ENCODE assay signal across 19 cellular contexts in the genomic region with DNA sequence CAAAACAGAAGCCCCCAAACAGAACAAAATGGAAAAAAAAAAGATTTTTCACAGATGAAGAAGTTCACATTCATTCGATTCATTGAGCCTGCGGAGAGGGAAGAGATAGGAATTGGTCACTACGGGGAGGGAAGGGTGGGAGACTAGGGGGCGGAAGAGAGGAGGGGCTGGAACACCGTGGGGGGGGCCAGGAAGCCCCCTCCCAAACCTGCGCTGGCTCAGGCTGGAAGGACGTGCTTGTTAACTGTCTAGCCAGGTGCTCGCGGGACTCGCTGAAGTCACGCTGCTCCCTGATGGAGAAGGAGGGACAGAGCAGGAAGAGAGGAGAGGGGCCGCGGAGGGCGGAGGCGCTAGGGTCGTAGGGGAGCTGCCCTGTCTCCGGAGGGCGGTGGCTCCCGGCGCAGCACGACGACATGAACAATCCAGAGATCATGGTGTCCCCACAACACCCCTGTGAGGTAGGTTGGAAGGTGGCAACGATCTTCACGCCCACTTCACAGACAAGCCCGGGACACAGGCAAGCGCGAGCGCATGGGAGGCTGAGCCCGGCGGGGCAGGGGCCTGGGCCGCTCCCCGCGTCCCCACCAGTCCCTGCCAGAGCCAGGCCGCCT. TPM values are rescaled to one million over a fixed set of nuclear protein-coding genes. Genes with fewer than 3 reads are reported as not detected.
DNase-seq lines count a peak whose midpoint lies in the region; ATAC-seq and TF ChIP-seq lines count a peak whose summit lies in the region.
"Had no signal": no experiment of that assay in that cellular context is flagged by ENCODE, and none has a peak within 500 bp of the region (broad histone marks: within the 10 kb centered on the region; RNA-seq: fewer than 3 reads in every experiment).

No MANE protein-coding gene starts in this region.

- H3K9me3 ChIP-seq in SK-N-SH (no peaks in the 10 kb centered on the region), uterus (no peaks in the 10 kb centered on the region), adrenal gland (replicated peaks in 1 of 3) (no peaks in the 10 kb centered on the region)
- H3K9me3 ChIP-seq: A549 had no signal

- no peaks in the 10 kb centered on the region for H3K4me1 ChIP-seq in SK-N-SH (ENCODE audit: control insufficient read depth in 1 of 2, insufficient read depth in 2 of 2, low read depth in 1 of 2, low read length in 1 of 2)
- peaks cover 4 to 5% of the 10 kb centered on the region in 2 donors for H3K4me1 ChIP-seq in uterus
- peaks cover 0 to 12% of the 10 kb centered on the region in 2 donors for H3K4me1 ChIP-seq in adrenal gland (replicated peaks in 1 of 2)
- H3K4me1 ChIP-seq: A549 had no signal

- POLR2A ChIA-PET in SK-N-SH (lab: Yijun Ruan, JAX), result no interaction called here

- H3K27ac Mint-ChIP-seq in brain, result peak overlapping the region; percentile 30 to 81 (median 51)
- H3K27ac Mint-ChIP-seq: activated CD4-positive, alpha-beta T cell treated with anti-CD3 and anti-CD28 coated beads, Interleukin-2, amount 10 ng/mL, durations not matched to agents 24 days and 14 days; memory B cell; naive B cell; stimulated activated naive CD8-positive, alpha-beta T cell treated with anti-CD3 and anti-CD28 coated beads, Interleukin-15, Interleukin-2, amounts not matched to agents 100 ng/mL and 50 ng/mL, for 24 hours had no signal

- no peak overlapping the region for H3K9ac ChIP-seq in SK-N-SH

- H3K4me1 Mint-ChIP-seq in brain, result no peaks in the 10 kb centered on the region
- H3K4me1 Mint-ChIP-seq: activated CD4-positive, alpha-beta T cell treated with anti-CD3 and anti-CD28 coated beads, Interleukin-2, amount 10 ng/mL, durations not matched to agents 24 days and 14 days; memory B cell; naive B cell had no signal

- TF ChIP-seq EP300 in SK-N-SH (IDR thresholded peaks at IDR 0.05; ENCODE audit: borderline replicate concordance in 1 of 2, low read depth in 1 of 2, low read length in 1 of 2), result no peak

- H3K36me3 ChIP-seq in SK-N-SH (replicated peaks in 1 of 2; ENCODE audit: control insufficient read depth in 1 of 2, insufficient read depth in 2 of 2, low read length in 1 of 2), result peaks cover 17 to 52% of the 10 kb centered on the region in 2 experiments
- H3K36me3 ChIP-seq in uterus, result no peaks in the 10 kb centered on the region
- H3K36me3 ChIP-seq in adrenal gland (replicated peaks in 1 of 2), result peaks cover 0 to 52% of the 10 kb centered on the region in 2 donors

- H3K4me3 ChIP-seq in SK-N-SH (ENCODE audit: low read depth in 2 of 2, low read length in 1 of 2) (no peak overlapping the region), uterus (no peak overlapping the region), adrenal gland (no peak overlapping the region)
- H3K4me3 ChIP-seq: A549, coronary artery had no signal

- H3K27ac ChIP-seq in SK-N-SH (ENCODE audit: low read depth in 2 of 2, low read length in 1 of 2) (no peak overlapping the region), uterus (peak overlapping the region; percentile 83 to 86), adrenal gland (peak overlapping the region in 1 of 5 donors; percentile 30)
- H3K27ac ChIP-seq: A549, coronary artery had no signal

- H3K27me3 ChIP-seq in SK-N-SH (ENCODE audit: insufficient read depth) (no peaks in the 10 kb centered on the region), uterus (no peaks in the 10 kb centered on the region), adrenal gland (no peaks in the 10 kb centered on the region)

- TF ChIP-seq CTCF in SK-N-SH (IDR thresholded peaks at IDR 0.05) (no peak), brain (conservative IDR thresholded peaks at IDR 0.05) (no peak), uterus (IDR thresholded peaks at IDR 0.05) (peak in 1 of 4 experiments; percentile 4), adrenal gland (IDR thresholded peaks at IDR 0.05) (no peak)

- H3K27me3 Mint-ChIP-seq in brain, result peaks cover 3% of the 10 kb centered on the region
- H3K27me3 Mint-ChIP-seq: activated CD4-positive, alpha-beta T cell treated with anti-CD3 and anti-CD28 coated beads, Interleukin-2, amount 10 ng/mL, durations not matched to agents 24 days and 14 days; memory B cell; naive B cell; stimulated activated naive CD8-positive, alpha-beta T cell treated with anti-CD3 and anti-CD28 coated beads, Interleukin-15, Interleukin-2, amounts not matched to agents 100 ng/mL and 50 ng/mL, for 24 hours had no signal

- CTCF ChIA-PET in SK-N-SH (lab: Yijun Ruan, JAX), result no interaction called here

- 86% methylated on average over 33 of the region's 34 CpGs for WGBS in SK-N-SH (ENCODE audit: low lambda C conversion rate)
- 79 to 82% (median 81%) methylated on average over 34 of the region's 34 CpGs for WGBS in adrenal gland, 4 donors

- no peak overlapping the region for H3K4me2 ChIP-seq in SK-N-SH
- H3K4me2 ChIP-seq: A549 had no signal

- no peak for ATAC-seq in SK-N-SH treated with all-trans-retinoic acid at 6 μM for 48 hours
- ATAC-seq: A549; activated naive CD4-positive, alpha-beta T cell treated with anti-CD3 and anti-CD28 coated beads, Interleukin-2, amount 50 U/mL, for 72 hours had no signal

- H3K4me3 Mint-ChIP-seq in brain, result no peak overlapping the region
- H3K4me3 Mint-ChIP-seq: activated CD4-positive, alpha-beta T cell treated with anti-CD3 and anti-CD28 coated beads, Interleukin-2, amount 10 ng/mL, durations not matched to agents 24 days and 14 days; memory B cell; naive B cell; stimulated activated naive CD8-positive, alpha-beta T cell treated with anti-CD3 and anti-CD28 coated beads, Interleukin-15, Interleukin-2, amounts not matched to agents 100 ng/mL and 50 ng/mL, for 24 hours had no signal

- DNase-seq in SK-N-SH (peak; percentile 35), left kidney (ENCODE audit: low read depth, low spot score) (peak; percentile 44), uterus (no peak), adrenal gland (no peak), 8988T (no peak)
- DNase-seq in stimulated activated CD4-positive, alpha-beta T cell treated with anti-CD3 and anti-CD28 coated beads, Interleukin-15, amount 100 ng/mL, for 24 hours, result no peak
- DNase-seq: activated CD4-positive, alpha-beta T cell treated with anti-CD3 and anti-CD28 coated beads, Interleukin-2, amount 10 ng/mL, durations not matched to agents 24 days and 14 days; COR-L47; naive B cell; SHP77; stimulated activated CD4-positive, alpha-beta T cell treated with anti-CD3 and anti-CD28 coated beads, Interleukin-4, amount 100 ng/mL, for 24 hours; trophoblast cell had no signal

- intact Hi-C loops in uterus (cut with DNase I; ENCODE audit: low total_unique reads), result no loop called here
- intact Hi-C loops in adrenal gland (cut with DNase I), result no loop called here

- no peak overlapping the region for H2AFZ ChIP-seq in SK-N-SH (ENCODE audit: low read depth)

- no peaks in the 10 kb centered on the region for H3F3A ChIP-seq in SK-N-SH (replicated peaks; ENCODE audit: insufficient read depth)

- TF ChIP-seq RAD21 in SK-N-SH (IDR thresholded peaks at IDR 0.05; ENCODE audit: low read length), result no peak

- no peak for TF ChIP-seq POLR2A in uterus (IDR thresholded peaks at IDR 0.05)
- no peak for TF ChIP-seq POLR2A in adrenal gland (IDR thresholded peaks at IDR 0.05)

- no peaks in the 10 kb centered on the region for H3K9me3 Mint-ChIP-seq in brain
- H3K9me3 Mint-ChIP-seq: activated CD4-positive, alpha-beta T cell treated with anti-CD3 and anti-CD28 coated beads, Interleukin-2, amount 10 ng/mL, durations not matched to agents 24 days and 14 days; activated naive CD4-positive, alpha-beta T cell treated with anti-CD3 and anti-CD28 coated beads, Interleukin-2, amount 50 U/mL, for 72 hours; memory B cell; naive B cell; stimulated activated naive CD8-positive, alpha-beta T cell treated with anti-CD3 and anti-CD28 coated beads, Interleukin-15, Interleukin-2, amounts not matched to agents 100 ng/mL and 50 ng/mL, for 24 hours had no signal

- no peaks in the 10 kb centered on the region for H3K9me2 ChIP-seq in SK-N-SH

- peaks cover 39% of the 10 kb centered on the region for H3K36me3 Mint-ChIP-seq in brain
- H3K36me3 Mint-ChIP-seq: naive B cell had no signal

- peaks cover 11% of the 10 kb centered on the region; the same call in 1 of the 2 replicates for H3K79me2 ChIP-seq in SK-N-SH (ENCODE audit: insufficient read depth)

- H4K20me1 ChIP-seq in SK-N-SH (ENCODE audit: insufficient read depth), result peaks cover 17% of the 10 kb centered on the region; the same call in 1 of the 2 replicates

RNA-seq across cellular contexts. Expression of gene KHSRP, which starts 10.5 kb away (rescaled TPM):
- polyA plus RNA-seq in SK-N-SH (2012; rRNA removed) (57.1 and 96.8 TPM in 2 replicates), brain (ENCODE audit: insufficient read depth, low read depth, low replicate concordance) (471 TPM), adrenal gland (100 to 1,000 TPM in 1 of 3 donors, 10 to 100 TPM in 2; 59.1 to 175 (median 67.7) TPM)
- polyA plus RNA-seq in SK-N-SH (2012; cell fraction: cytosol; rRNA removed), result 50.4 and 82.3 TPM in 2 replicates
- 78.4 and 95.7 TPM in 2 replicates for polyA plus RNA-seq in SK-N-SH (2012; cell fraction: nucleus; rRNA removed)
- total RNA-seq in uterus (100 to 1,000 TPM in 2 of 4 donors, 10 to 100 TPM in 2; 23.5 to 259 (median 66.5) TPM), adrenal gland (100 to 1,000 TPM in 6 of 8 donors, 10 to 100 TPM in 2; 73.8 to 261 (median 163) TPM)

RNA-seq across cellular contexts. Expression of gene SLC25A41, which starts 19.4 kb away (rescaled TPM):
- polyA plus RNA-seq in SK-N-SH (2012; rRNA removed) (0.06 and 0.12 TPM in 2 replicates), brain (ENCODE audit: insufficient read depth, low read depth, low replicate concordance) (1.1 TPM), adrenal gland (1 to 10 TPM in 1 of 3 donors, under 1 TPM in 1, not detected in 1; 0.54 to 1.4 TPM)
- polyA plus RNA-seq in SK-N-SH (2012; cell fraction: cytosol; rRNA removed), result 0.03 and 0.05 TPM in 2 replicates
- polyA plus RNA-seq in SK-N-SH (2012; cell fraction: nucleus; rRNA removed), result 0.25 and 0.31 TPM in 2 replicates
- total RNA-seq in uterus (under 1 TPM in 1 of 4 donors, not detected in 3; 0.52 TPM), adrenal gland (under 1 TPM in 4 of 8 donors, not detected in 4; 0.18 to 0.46 (median 0.29) TPM)

RNA-seq across cellular contexts. Expression of gene GTF2F1, which starts 21.2 kb away (rescaled TPM):
- polyA plus RNA-seq in SK-N-SH (2012; rRNA removed) (80.1 and 104 TPM in 2 replicates), brain (ENCODE audit: insufficient read depth, low read depth, low replicate concordance) (128 TPM), adrenal gland (10 to 100 TPM; 57.1 to 79.1 (median 73.1) TPM)
- 86.3 and 98.8 TPM in 2 replicates for polyA plus RNA-seq in SK-N-SH (2012; cell fraction: cytosol; rRNA removed)
- 107 and 113 TPM in 2 replicates for polyA plus RNA-seq in SK-N-SH (2012; cell fraction: nucleus; rRNA removed)
- total RNA-seq in uterus (10 to 100 TPM; 38.2 to 82.2 (median 61.8) TPM), adrenal gland (10 to 100 TPM; 29.0 to 67.3 (median 50.6) TPM)

RNA-seq across cellular contexts. Expression of gene PSPN, which starts 38.4 kb away (rescaled TPM):
- polyA plus RNA-seq in SK-N-SH (2012; rRNA removed) (0.41 and 0.59 TPM in 2 replicates), brain (ENCODE audit: insufficient read depth, low read depth, low replicate concordance) (5.9 TPM), adrenal gland (1 to 10 TPM in 1 of 3 donors, under 1 TPM in 2; 0.67 to 2.3 (median 0.86) TPM)
- polyA plus RNA-seq in SK-N-SH (2012; cell fraction: cytosol; rRNA removed), result 0.32 and 0.38 TPM in 2 replicates
- 0.74 and 0.88 TPM in 2 replicates for polyA plus RNA-seq in SK-N-SH (2012; cell fraction: nucleus; rRNA removed)
- total RNA-seq in uterus (1 to 10 TPM in 2 of 4 donors, under 1 TPM in 1, not detected in 1; 0.26 to 2.2 (median 1.8) TPM), adrenal gland (1 to 10 TPM in 6 of 8 donors, under 1 TPM in 2; 0.48 to 3.6 (median 1.2) TPM)

RNA-seq across cellular contexts. Expression of gene ALKBH7, which starts 41.5 kb away (rescaled TPM):
- 37.2 and 46.0 TPM in 2 replicates for polyA plus RNA-seq in SK-N-SH (2012; rRNA removed)
- 21.9 and 32.6 TPM in 2 replicates for polyA plus RNA-seq in SK-N-SH (2012; cell fraction: cytosol; rRNA removed)
- 34.3 and 47.4 TPM in 2 replicates for polyA plus RNA-seq in SK-N-SH (2012; cell fraction: nucleus; rRNA removed)
- 142 TPM for polyA plus RNA-seq in brain (ENCODE audit: insufficient read depth, low read depth, low replicate concordance)
- total RNA-seq in uterus, result 10 to 100 TPM; 17.4 to 84.8 (median 42.7) TPM
- 100 to 1,000 TPM in 3 of 8 donors, 10 to 100 TPM in 5; 66.6 to 137 (median 89.1) TPM for total RNA-seq in adrenal gland
- 10 to 100 TPM in 2 of 3 donors, 1 to 10 TPM in 1; 3.2 to 59.2 (median 52.9) TPM for polyA plus RNA-seq in adrenal gland

Comparison
In these comparisons a context has a peak if more than half of its experiments do, and no peak if none do; other contexts are left out.
1. DNase-seq: peak in SK-N-SH (single experiment) and left kidney (single experiment); none in uterus (0 of 2), adrenal gland (0 of 7), 8988T (single experiment) and stimulated activated CD4-positive, alpha-beta T cell treated with anti-CD3 and anti-CD28 coated beads, Interleukin-15, amount 100 ng/mL, for 24 hours (single experiment).
2. H3K27ac ChIP-seq: peak in uterus (2 of 2); none in SK-N-SH (0 of 2).